21 cellular contexts compared by ENCODE assay signal in the genomic region with DNA sequence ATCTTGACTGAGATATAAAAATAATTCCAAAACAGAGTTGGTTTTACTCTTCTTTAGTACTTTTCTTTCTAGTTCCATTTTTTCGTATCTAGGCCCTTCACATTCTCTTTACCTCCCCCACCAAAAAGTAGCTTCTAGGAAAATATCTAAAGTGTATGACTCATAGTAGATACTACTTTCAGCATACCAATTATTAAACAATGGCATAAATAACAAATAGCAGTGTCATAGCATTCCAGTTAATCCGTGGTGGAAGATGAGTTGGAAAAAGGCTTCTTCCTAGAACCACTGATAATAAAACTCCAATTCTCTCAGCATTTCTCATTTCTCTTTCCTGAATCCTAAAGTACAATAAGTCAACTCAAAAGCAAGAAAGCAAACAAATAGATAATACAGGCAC.
DNase-seq lines count a peak whose midpoint lies in the region; TF ChIP-seq lines count a peak whose summit lies in the region.
"Had no signal": no experiment of that assay in that cellular context is flagged by ENCODE, and none has a peak within 500 bp of the region (broad histone marks: within the 10 kb centered on the region; RNA-seq: fewer than 3 reads in every experiment).

No MANE protein-coding gene starts in this region.

- no peak overlapping the region for H3K4me2 ChIP-seq in mesendoderm (ENCODE audit: low read length)

- no peak overlapping the region for H2BK15ac ChIP-seq in mesendoderm (replicated peaks; ENCODE audit: low read depth)

- DNase-seq in DMS53 treated with DMSO at 0.1 percent for 48 hours (lab: John Stamatoyannopoulos, UW; ENCODE audit: unreplicated experiment) (peak; percentile 9), M059J (ENCODE audit: low read depth) (peak; percentile 64), choroid plexus epithelial cell (ENCODE audit: low read depth) (peak; percentile 54), renal cortical epithelial cell (ENCODE audit: low read depth) (peak; percentile 58), SKM-1 treated with dmso at 0.1 percent for 144 hours (lab: John Stamatoyannopoulos, UW; ENCODE audit: unreplicated experiment) (no peak), mesendoderm (no peak), UCSD-AML1 (lab: John Stamatoyannopoulos, UW; ENCODE audit: unreplicated experiment) (no peak)
- DNase-seq: activated CD8-positive, alpha-beta memory T cell treated with anti-CD3 and anti-CD28 coated beads for 24 hours; central memory CD4-positive, alpha-beta T cell; GF-D8; glutamatergic neuron; naive B cell; NCI-H1694; NCI-H748 treated with DMSO at 0.1 percent for 48 hours; OCI-M1; pancreas; sigmoid colon; SJCRH30; stimulated activated naive CD4-positive, alpha-beta T cell treated with Interleukin-2 at 50 U/mL for 16 hours; thyroid gland had no signal

- no peak overlapping the region for H2BK5ac ChIP-seq in mesendoderm (ENCODE audit: low read length)

- H3K9ac ChIP-seq in mesendoderm (ENCODE audit: low read length), result no peak overlapping the region

- no peak overlapping the region for H4K8ac ChIP-seq in mesendoderm (ENCODE audit: low read depth, low read length)

- no peak overlapping the region for H3K4me3 ChIP-seq in choroid plexus epithelial cell (ENCODE audit: low read depth, low read length)
- H3K4me3 ChIP-seq in mesendoderm (ENCODE audit: low read length), result no peak overlapping the region
- H3K4me3 ChIP-seq: esophagus muscularis mucosa, pancreas, sigmoid colon, SJCRH30, thyroid gland had no signal

- no CpG with 5 or more reads among the region's 2 CpGs for WGBS in mesendoderm (ENCODE audit: extremely low coverage, insufficient coverage, low lambda C conversion rate)

- H3K36me3 ChIP-seq in mesendoderm (ENCODE audit: control insufficient read depth, insufficient read depth, low read length), result no peaks in the 10 kb centered on the region
- H3K36me3 ChIP-seq: esophagus muscularis mucosa, pancreas, sigmoid colon, SJCRH30, thyroid gland had no signal

- no peak overlapping the region for H2BK120ac ChIP-seq in mesendoderm (ENCODE audit: low read depth, low read length)

- H3K79me1 ChIP-seq in mesendoderm (ENCODE audit: low read length), result no peaks in the 10 kb centered on the region

- H3K18ac ChIP-seq in mesendoderm (ENCODE audit: low read length), result no peak overlapping the region

- no peak overlapping the region for H3K23ac ChIP-seq in mesendoderm (ENCODE audit: low read length)

- no peaks in the 10 kb centered on the region for H3K4me1 ChIP-seq in mesendoderm (ENCODE audit: control insufficient read depth, low read depth, low read length)
- H3K4me1 ChIP-seq: esophagus muscularis mucosa, pancreas, SJCRH30, thyroid gland had no signal

- no peak for TF ChIP-seq CTCF in choroid plexus epithelial cell (conservative IDR thresholded peaks at IDR 0.05; ENCODE audit: low read depth, low read length)

- no peak overlapping the region for H2AK5ac ChIP-seq in mesendoderm (ENCODE audit: low read length)

- no peak overlapping the region for H3K27ac ChIP-seq in mesendoderm (ENCODE audit: low read depth, low read length)
- H3K27ac ChIP-seq: esophagus muscularis mucosa, pancreas, sigmoid colon, SJCRH30, thyroid gland had no signal

- H3K4ac ChIP-seq in mesendoderm (ENCODE audit: low read depth, low read length), result no peak overlapping the region

- no peaks in the 10 kb centered on the region for H3K79me2 ChIP-seq in mesendoderm (ENCODE audit: control insufficient read depth, insufficient read depth, low read length)

- H3K56ac ChIP-seq in mesendoderm (ENCODE audit: low read length), result no peak overlapping the region

- no peak overlapping the region for H4K5ac ChIP-seq in mesendoderm (ENCODE audit: low read length)

- no peaks in the 10 kb centered on the region for H3K27me3 ChIP-seq in mesendoderm (ENCODE audit: insufficient read depth, low read length, poor library complexity)
- H3K27me3 ChIP-seq: esophagus muscularis mucosa, pancreas, sigmoid colon, SJCRH30, thyroid gland had no signal

Comparison
In these comparisons a context has a peak if more than half of its experiments do, and no peak if none do; other contexts are left out.
1. DNase-seq: peak in DMS53 treated with DMSO at 0.1 percent for 48 hours (single experiment), M059J (single experiment), choroid plexus epithelial cell (single experiment) and renal cortical epithelial cell (single experiment); none in SKM-1 treated with dmso at 0.1 percent for 144 hours (single experiment), mesendoderm (single experiment) and UCSD-AML1 (single experiment).